ENCODE assay signal across 16 cellular contexts in genomic region chr4:94889961-94890360, GRCh38.
DNase-seq lines count a peak whose midpoint lies in the region; ATAC-seq and TF ChIP-seq lines count a peak whose summit lies in the region.
"Had no signal": no experiment of that assay in that cellular context is flagged by ENCODE, and none has a peak within 500 bp of the region (broad histone marks: within the 10 kb centered on the region; RNA-seq: fewer than 3 reads in every experiment).

No MANE protein-coding gene starts in this region.

- POLR2A ChIA-PET in activated CD4-positive, alpha-beta T cell treated with anti-CD3 and anti-CD28 coated beads, Interleukin-2, amount 10 ng/mL, durations not matched to agents 7 days and 5 days (lab: Charles Lee), result no interaction called here

- intact Hi-C loops in cardiac septum (cut with DNase I), result no loop called here

- H3K4me1 Mint-ChIP-seq in endodermal cell, result peaks cover 23% of the 10 kb centered on the region
- H3K4me1 Mint-ChIP-seq in activated CD4-positive, alpha-beta T cell treated with anti-CD3 and anti-CD28 coated beads, Interleukin-2, amount 10 ng/mL, durations not matched to agents 7 days and 5 days, result no peaks in the 10 kb centered on the region
- H3K4me1 Mint-ChIP-seq: T-helper 17 cell had no signal

- H3K4me3 ChIP-seq in endodermal cell (ENCODE audit: low read length), result no peak overlapping the region
- H3K4me3 ChIP-seq: lung, transverse colon had no signal

- H3K9me3 ChIP-seq in endodermal cell (ENCODE audit: control insufficient read depth, low read length), result peaks cover 7% of the 10 kb centered on the region
- H3K9me3 ChIP-seq: transverse colon had no signal

- no peak overlapping the region for H3K4me3 Mint-ChIP-seq in endodermal cell
- no peak overlapping the region for H3K4me3 Mint-ChIP-seq in activated CD4-positive, alpha-beta T cell treated with anti-CD3 and anti-CD28 coated beads, Interleukin-2, amount 10 ng/mL, durations not matched to agents 7 days and 5 days
- H3K4me3 Mint-ChIP-seq: activated T-cell treated with anti-CD3 and anti-CD28 coated beads, Interleukin-2, amount 50 U/mL, for 4 hours; effector memory CD8-positive, alpha-beta T cell; T-helper 17 cell had no signal

- 64 to 74% methylated on average over 3 of the region's 3 CpGs for WGBS in endodermal cell (ENCODE audit: insufficient coverage in 1 of 2, insufficient read length in 1 of 2), 2 experiments

- H3K9me3 Mint-ChIP-seq in endodermal cell, result peaks cover 4% of the 10 kb centered on the region
- H3K9me3 Mint-ChIP-seq in activated CD4-positive, alpha-beta T cell treated with anti-CD3 and anti-CD28 coated beads, Interleukin-2, amount 10 ng/mL, durations not matched to agents 7 days and 5 days, result no peaks in the 10 kb centered on the region
- H3K9me3 Mint-ChIP-seq: effector memory CD8-positive, alpha-beta T cell had no signal

- H3K4me1 ChIP-seq in endodermal cell (ENCODE audit: control insufficient read depth, insufficient read depth, low read length), result no peaks in the 10 kb centered on the region
- H3K4me1 ChIP-seq: transverse colon had no signal

- ATAC-seq in left lobe of liver, result no peak
- ATAC-seq in HG03342 (IDR thresholded peaks at IDR 0.05; ENCODE audit: unreplicated experiment), result no peak
- ATAC-seq: activated T-cell treated with anti-CD3 and anti-CD28 coated beads, Interleukin-2, amount 50 U/mL, for 4 hours; effector memory CD8-positive, alpha-beta T cell; T-helper 17 cell had no signal

- CTCF ChIA-PET in activated CD4-positive, alpha-beta T cell treated with anti-CD3 and anti-CD28 coated beads, Interleukin-2, amount 10 ng/mL, durations not matched to agents 7 days and 5 days (lab: Charles Lee), result no interaction called here

- no peak overlapping the region for H3K9ac ChIP-seq in endodermal cell (ENCODE audit: extremely low read depth, low read length, poor library complexity, severe bottlenecking)

- H3K27me3 ChIP-seq in endodermal cell (ENCODE audit: control insufficient read depth, insufficient read depth, low read length, poor library complexity, severe bottlenecking), result no peaks in the 10 kb centered on the region
- H3K27me3 ChIP-seq: transverse colon had no signal

- H3K27ac ChIP-seq in endodermal cell (ENCODE audit: low read depth, low read length), result peak overlapping the region; percentile 89
- H3K27ac ChIP-seq: transverse colon had no signal

- no peaks in the 10 kb centered on the region for H3K36me3 ChIP-seq in endodermal cell (ENCODE audit: control insufficient read depth, insufficient read depth, low read length)
- H3K36me3 ChIP-seq: transverse colon had no signal

- DNase-seq in AG08395 (ENCODE audit: low spot score) (peak; percentile 4), NCI-H226 (peak; percentile 56), endodermal cell (no peak), left kidney (ENCODE audit: low read depth, low spot score) (peak; percentile 10), left lobe of liver (ENCODE audit: low spot score) (no peak), cardiac septum (ENCODE audit: low spot score) (no peak)
- no peak for DNase-seq in activated CD4-positive, alpha-beta T cell treated with anti-CD3 and anti-CD28 coated beads, Interleukin-2, amount 10 ng/mL, durations not matched to agents 7 days and 5 days
- DNase-seq: activated CD4-positive, alpha-beta T cell treated with anti-CD3 and anti-CD28 coated beads for 48 hours; activated T-cell treated with anti-CD3 and anti-CD28 coated beads, Interleukin-2, amount 50 U/mL, for 4 hours; effector memory CD8-positive, alpha-beta T cell; NCI-H1417 treated with DMSO at 0.1 percent for 48 hours; NCI-H510A treated with DMSO at 0.1 percent for 48 hours; T-helper 17 cell; transverse colon had no signal

- no peaks in the 10 kb centered on the region for H3K36me3 Mint-ChIP-seq in endodermal cell (ENCODE audit: low read depth)
- H3K36me3 Mint-ChIP-seq in activated CD4-positive, alpha-beta T cell treated with anti-CD3 and anti-CD28 coated beads, Interleukin-2, amount 10 ng/mL, durations not matched to agents 7 days and 5 days (ENCODE audit: low read depth), result no peaks in the 10 kb centered on the region

- H3K27me3 Mint-ChIP-seq in endodermal cell (ENCODE audit: insufficient read depth), result no peaks in the 10 kb centered on the region
- peaks cover 6% of the 10 kb centered on the region for H3K27me3 Mint-ChIP-seq in activated CD4-positive, alpha-beta T cell treated with anti-CD3 and anti-CD28 coated beads, Interleukin-2, amount 10 ng/mL, durations not matched to agents 7 days and 5 days
- H3K27me3 Mint-ChIP-seq: effector memory CD8-positive, alpha-beta T cell had no signal

- no peak for TF ChIP-seq CTCF in endodermal cell (conservative IDR thresholded peaks at IDR 0.05)

- peak overlapping the region; percentile 56 for H3K27ac Mint-ChIP-seq in endodermal cell
- no peak overlapping the region for H3K27ac Mint-ChIP-seq in activated CD4-positive, alpha-beta T cell treated with anti-CD3 and anti-CD28 coated beads, Interleukin-2, amount 10 ng/mL, durations not matched to agents 7 days and 5 days
- H3K27ac Mint-ChIP-seq: effector memory CD8-positive, alpha-beta T cell; T-helper 17 cell had no signal

Comparison
In these comparisons a context has a peak if more than half of its experiments do, and no peak if none do; other contexts are left out.
1. DNase-seq: peak in AG08395 (single experiment), NCI-H226 (single experiment) and left kidney (single experiment); none in endodermal cell (single experiment), activated CD4-positive, alpha-beta T cell treated with anti-CD3 and anti-CD28 coated beads, Interleukin-2, amount 10 ng/mL, durations not matched to agents 7 days and 5 days (single experiment), left lobe of liver (single experiment) and cardiac septum (single experiment).